In the genomic region with DNA sequence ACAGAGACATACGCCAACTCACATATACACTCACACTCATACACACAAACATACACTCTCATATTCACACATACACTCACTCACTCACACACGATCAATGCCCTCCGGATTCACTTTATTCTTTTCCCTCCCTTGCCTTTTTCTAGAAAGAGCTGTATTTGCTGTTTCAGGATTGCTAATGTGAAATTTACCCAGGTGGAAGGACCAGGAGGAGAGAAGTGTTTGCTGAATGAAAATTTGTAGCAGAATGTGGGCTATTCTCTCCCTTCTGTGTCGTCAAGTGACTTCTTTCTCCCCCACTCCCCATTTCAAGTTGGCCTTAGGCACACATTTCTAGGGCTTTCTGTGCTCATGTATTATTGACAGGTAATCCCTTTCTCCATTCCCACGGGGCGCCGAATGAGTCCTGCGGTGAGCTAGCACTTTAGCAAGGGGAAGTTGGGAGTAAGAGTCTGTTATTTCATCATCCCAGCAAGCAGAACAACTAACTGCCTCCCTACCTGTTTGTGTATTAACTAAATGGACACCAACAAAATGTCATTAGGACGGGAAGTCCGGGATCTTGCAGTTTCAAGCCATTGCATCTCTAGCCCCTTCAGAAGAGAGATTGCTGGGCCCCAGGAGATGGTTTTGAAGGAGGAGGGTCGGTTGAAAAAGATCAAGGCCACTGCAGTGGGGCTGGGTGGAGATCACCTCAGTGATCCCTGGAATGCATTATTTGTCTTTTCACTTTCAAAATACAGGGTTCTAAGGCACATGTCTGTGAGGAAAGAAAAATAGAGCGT, we compare ENCODE assay signal across 11 cellular contexts.
DNase-seq lines count a peak whose midpoint lies in the region; ATAC-seq and TF ChIP-seq lines count a peak whose summit lies in the region.
"Had no signal": no experiment of that assay in that cellular context is flagged by ENCODE, and none has a peak within 500 bp of the region (broad histone marks: within the 10 kb centered on the region; RNA-seq: fewer than 3 reads in every experiment).

No MANE protein-coding gene starts in this region.

- in situ Hi-C loops in Panc1 (cut with HindIII; ENCODE audit: low pct_unique_long_range_greater_than_20kb, low sequenced_read_pairs), result no loop called here

- no TSS peak for BruUV-seq in Panc1 (replicated peaks; lab: Mats Ljungman, UMichigan)

- no peak overlapping the region for H3K9ac ChIP-seq in iPS-15b (ENCODE audit: low read depth, low read length)

- H3K4me1 ChIP-seq in Panc1 (ENCODE audit: control insufficient read depth, insufficient read depth, low read length), result peaks cover 4% of the 10 kb centered on the region; the same call in 1 of the 2 replicates
- peaks cover 53% of the 10 kb centered on the region for H3K4me1 ChIP-seq in iPS-15b (ENCODE audit: control insufficient read depth, insufficient read depth, low read length)
- peaks cover 0 to 46% (median 15%) of the 10 kb centered on the region in 6 donors for H3K4me1 ChIP-seq in spleen

- POLR2A ChIA-PET in Panc1 (lab: Charles Lee), result interaction anchor here (0.6 kb wide), 1 partner anchor 473 kb away, joined by 3 read pairs; no protein-coding TSS in a partner anchor

- H3K27me3 ChIP-seq in Panc1 (ENCODE audit: control insufficient read depth, insufficient read depth, low read length) (no peaks in the 10 kb centered on the region), iPS-15b (ENCODE audit: control insufficient read depth, insufficient read depth, low read length) (peaks cover 4% of the 10 kb centered on the region), spleen (replicated peaks in 1 of 7) (no peaks in the 10 kb centered on the region), WERI-Rb-1 (ENCODE audit: insufficient read depth, low read depth, severe bottlenecking) (no peaks in the 10 kb centered on the region)

- H3K36me3 ChIP-seq in Panc1 (ENCODE audit: control insufficient read depth, insufficient read depth, low read length) (no peaks in the 10 kb centered on the region), iPS-15b (ENCODE audit: control insufficient read depth, insufficient read depth, low read length) (no peaks in the 10 kb centered on the region), spleen (no peaks in the 10 kb centered on the region), WERI-Rb-1 (no peaks in the 10 kb centered on the region)

- TF ChIP-seq CTCF in Panc1 (IDR thresholded peaks at IDR 0.05) (no peak), spleen (IDR thresholded peaks at IDR 0.05 in 8 of 11, conservative IDR thresholded peaks at IDR 0.05 in 3 of 11) (no peak), WERI-Rb-1 (IDR thresholded peaks at IDR 0.05; ENCODE audit: low read depth, low read length) (no peak)

- H3K9me3 ChIP-seq in Panc1 (ENCODE audit: control insufficient read depth, insufficient read depth, low read depth, low read length), result no peaks in the 10 kb centered on the region
- H3K9me3 ChIP-seq in iPS-15b (ENCODE audit: control insufficient read depth, insufficient read depth, low read length), result no peaks in the 10 kb centered on the region
- peaks cover 0 to 6% (median 0%) of the 10 kb centered on the region in 8 donors for H3K9me3 ChIP-seq in spleen
- peaks cover 4% of the 10 kb centered on the region for H3K9me3 ChIP-seq in WERI-Rb-1 (ENCODE audit: severe bottlenecking)

- CTCF ChIA-PET in Panc1 (lab: Charles Lee), result no interaction called here

- ATAC-seq in Panc1 (no peak), GM18498 (IDR thresholded peaks at IDR 0.05; ENCODE audit: unreplicated experiment) (no peak)

- H3K4me3 ChIP-seq in Panc1 (ENCODE audit: low read depth in 2 of 2, low read length in 2 of 2) (no peak overlapping the region), iPS-15b (ENCODE audit: low read depth, low read length) (peak overlapping the region; percentile 9), spleen (peak overlapping the region in 1 of 8 donors; percentile 14), WERI-Rb-1 (ENCODE audit: low read depth, low read length) (no peak overlapping the region)

- no peak for TF ChIP-seq POLR2A in spleen (IDR thresholded peaks at IDR 0.05)

- peak; percentile 8 for DNase-seq in NCI-H82 (lab: John Stamatoyannopoulos, UW)
- no peak for DNase-seq in NCI-H82 treated with DMSO at 0.1 percent for 48 hours (lab: John Stamatoyannopoulos, UW; ENCODE audit: unreplicated experiment)
- DNase-seq in Panc1 (ENCODE audit: low read depth, low spot score), result no peak
- DNase-seq in spleen, result peak; percentile 84
- no peak for DNase-seq in WERI-Rb-1
- no peak for DNase-seq in DMS53 (lab: John Stamatoyannopoulos, UW)
- DNase-seq: KG1, NCI-H187, T-helper 2 cell had no signal

- peak overlapping the region; percentile 8; the same call in 1 of the 2 replicates for H3K27ac ChIP-seq in Panc1 (ENCODE audit: low read length)
- H3K27ac ChIP-seq in spleen, result peak overlapping the region in 5 of 8 donors; percentile 8 to 79 (median 48)
- no peak overlapping the region for H3K27ac ChIP-seq in WERI-Rb-1

- WGBS in spleen, 5 donors, result 38 to 60% (median 46%) methylated on average over 12 of the region's 12 CpGs

- intact Hi-C loops in Panc1 (cut with micrococcal nuclease; ENCODE audit: unreplicated experiment), result no loop called here
- intact Hi-C loops in spleen (cut with DNase I; ENCODE audit: low total_unique reads), result no loop called here

Comparison
In these comparisons a context has a peak if more than half of its experiments do, and no peak if none do; other contexts are left out.
1. DNase-seq: peak in NCI-H82 (single experiment) and spleen (single experiment); none in NCI-H82 treated with DMSO at 0.1 percent for 48 hours (single experiment), Panc1 (single experiment), WERI-Rb-1 (single experiment) and DMS53 (single experiment).